In the genomic region with DNA sequence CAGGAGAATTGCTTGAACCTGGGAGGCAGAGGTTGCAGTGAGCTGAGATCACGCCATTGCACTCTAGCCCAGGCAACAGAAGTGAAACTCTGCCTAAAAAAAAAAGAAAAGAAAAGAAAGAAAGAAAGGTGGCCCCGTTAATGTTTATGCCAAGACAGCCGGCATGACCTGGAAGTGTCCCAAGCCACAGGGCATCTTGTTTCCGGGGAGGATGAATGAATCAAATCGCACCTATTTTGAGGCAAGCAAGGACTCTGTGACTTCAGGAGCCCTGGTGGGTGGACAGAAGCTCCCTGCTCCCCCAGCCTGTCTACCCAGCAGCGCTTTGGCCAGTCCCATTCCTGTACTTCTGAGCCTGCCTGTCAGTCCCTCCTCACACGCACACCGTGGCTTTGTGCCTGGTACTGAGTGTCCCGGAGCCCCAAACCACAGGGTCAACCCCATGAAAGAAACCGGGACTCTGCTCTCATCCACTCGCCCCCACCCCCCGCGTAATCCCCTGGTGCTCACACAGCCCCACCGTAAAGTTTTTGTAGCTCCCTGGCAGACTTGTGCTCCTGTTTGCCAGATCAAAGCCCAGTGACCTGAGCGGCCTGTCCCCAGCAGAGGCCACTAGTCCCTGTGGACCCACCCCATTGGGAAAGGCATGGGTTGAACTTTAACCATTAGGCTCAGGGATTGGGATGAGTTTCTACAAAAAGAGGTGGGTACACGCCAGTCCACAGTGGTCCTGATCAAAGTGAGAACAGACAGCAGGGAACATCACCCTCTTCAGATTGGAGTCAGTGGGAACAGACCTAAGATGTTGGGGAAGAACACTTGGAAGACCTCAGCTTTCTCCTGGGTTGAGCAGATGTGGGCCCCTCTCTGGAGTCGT, we compare ENCODE assay signal across 8 cellular contexts. TPM values are rescaled to one million over a fixed set of nuclear protein-coding genes. Genes with fewer than 3 reads are reported as not detected.
DNase-seq lines count a peak whose midpoint lies in the region; ATAC-seq and TF ChIP-seq lines count a peak whose summit lies in the region.

No MANE protein-coding gene starts in this region.

- H3K27ac Mint-ChIP-seq in GM23338 = 0 out of 2 replicates have a peak overlapping the region, but pooled peaks have one; percentile 65

- H2AK5ac ChIP-seq in mesenchymal stem cell (ENCODE audit: low read length, severe bottlenecking) = no peak overlapping the region

- peaks cover 46% of the 10 kb centered on the region for H3K79me2 ChIP-seq in DOHH2 (ENCODE audit: control insufficient read depth, low read length)
- peaks cover 32% of the 10 kb centered on the region for H3K79me2 ChIP-seq in GM23338 (replicated peaks; ENCODE audit: insufficient read depth)

- no peak overlapping the region for H3K14ac ChIP-seq in mesenchymal stem cell (ENCODE audit: low read length in 2 of 2)

- H3K4me1 ChIP-seq in DOHH2 (ENCODE audit: control insufficient read depth, low read length) = peaks cover 21% of the 10 kb centered on the region
- H3K4me1 ChIP-seq in GM23338 (ENCODE audit: insufficient read depth) = no peaks in the 10 kb centered on the region; the same call in 1 of the 2 replicates
- H3K4me1 ChIP-seq in NT2/D1 (ENCODE audit: insufficient read depth, insufficient read length) = peaks cover 5% of the 10 kb centered on the region
- peaks cover 7% of the 10 kb centered on the region for H3K4me1 ChIP-seq in mesenchymal stem cell (ENCODE audit: control insufficient read depth, insufficient read depth, low read depth, low read length)
- H3K4me1 ChIP-seq in urinary bladder (ENCODE audit: insufficient read depth) = no peaks in the 10 kb centered on the region

- no peak overlapping the region for H2BK15ac ChIP-seq in mesenchymal stem cell (ENCODE audit: low read depth, poor library complexity, severe bottlenecking)

- H3K9me3 Mint-ChIP-seq in GM23338 = no peaks in the 10 kb centered on the region; the same call in 2 of the 3 replicates

- H3K4me3 ChIP-seq in DOHH2 (ENCODE audit: low read length) = peak overlapping the region; percentile 78
- H3K4me3 ChIP-seq in GM23338 = peak overlapping the region; percentile 73
- H3K4me3 ChIP-seq in NT2/D1 (ENCODE audit: insufficient read length, low read depth) = peak overlapping the region; percentile 5
- peak overlapping the region; percentile 12 to 79 for H3K4me3 ChIP-seq in mesenchymal stem cell (ENCODE audit: insufficient read depth in 1 of 2, low read depth in 1 of 2, low read length in 2 of 2)
- peak overlapping the region; percentile 39 for H3K4me3 ChIP-seq in urinary bladder (ENCODE audit: low read depth, low read length)

- no peaks in the 10 kb centered on the region for H3K9me2 ChIP-seq in DOHH2 (replicated peaks; ENCODE audit: control insufficient read depth, low read length)
- no peaks in the 10 kb centered on the region for H3K9me2 ChIP-seq in GM23338 (ENCODE audit: insufficient read depth)

- peak overlapping the region in 1 of 2 experiments; percentile 40 for H3K23ac ChIP-seq in mesenchymal stem cell (ENCODE audit: low read length in 2 of 2)

- H3K27me3 Mint-ChIP-seq in GM23338 (ENCODE audit: insufficient read depth, low read depth, poor library complexity) = peaks cover 10% of the 10 kb centered on the region

- peaks cover 2% of the 10 kb centered on the region for H3K36me3 ChIP-seq in DOHH2 (ENCODE audit: control insufficient read depth, low read length)
- H3K36me3 ChIP-seq in GM23338 (ENCODE audit: insufficient read depth) = no peaks in the 10 kb centered on the region
- peaks cover 5% of the 10 kb centered on the region for H3K36me3 ChIP-seq in NT2/D1 (ENCODE audit: insufficient read depth, insufficient read length, low read length)
- peaks cover 0 to 2% of the 10 kb centered on the region in 2 experiments for H3K36me3 ChIP-seq in mesenchymal stem cell (ENCODE audit: control insufficient read depth in 1 of 2, insufficient read depth in 2 of 2, low read depth in 1 of 2, low read length in 2 of 2)
- H3K36me3 ChIP-seq in urinary bladder (ENCODE audit: insufficient read depth) = no peaks in the 10 kb centered on the region

- no peak overlapping the region for H4K91ac ChIP-seq in mesenchymal stem cell (ENCODE audit: low read length)

- H3F3A ChIP-seq in DOHH2 (ENCODE audit: control insufficient read depth, insufficient read depth) (peaks cover under 1% of the 10 kb centered on the region), GM23338 (replicated peaks; ENCODE audit: low read depth) (no peaks in the 10 kb centered on the region)

- WGBS in mesenchymal stem cell = 65% methylated on average over 17 of the region's 17 CpGs
- WGBS in urinary bladder = 45% methylated on average over 17 of the region's 17 CpGs

- peak; percentile 2; the same call in 2 of the 3 replicates for ATAC-seq in GM23338

- no peak overlapping the region for H4K8ac ChIP-seq in mesenchymal stem cell (ENCODE audit: low read length)

- H3K27ac ChIP-seq in DOHH2 (ENCODE audit: low read depth, low read length) = peak overlapping the region; percentile 71
- H3K27ac ChIP-seq in GM23338 (ENCODE audit: low read depth) = no peak overlapping the region
- H3K27ac ChIP-seq in caudate nucleus (ENCODE audit: low read depth, low read length) = peak overlapping the region; percentile 0
- H3K27ac ChIP-seq in mesenchymal stem cell (ENCODE audit: low read length, poor library complexity, severe bottlenecking) = peak overlapping the region; percentile 39
- peak overlapping the region; percentile 29 for H3K27ac ChIP-seq in urinary bladder (ENCODE audit: low read depth)

- H2AFZ ChIP-seq in GM23338 (peak overlapping the region; percentile 91; the same call in 1 of the 2 replicates), mesenchymal stem cell (ENCODE audit: low read depth, low read length) (no peak overlapping the region)

- H3K4me3 Mint-ChIP-seq in GM23338 = peak overlapping the region; percentile 67

- H3K27me3 ChIP-seq in DOHH2 (ENCODE audit: control insufficient read depth, low read length) (no peaks in the 10 kb centered on the region), GM23338 (ENCODE audit: insufficient read depth) (no peaks in the 10 kb centered on the region), NT2/D1 (ENCODE audit: insufficient read depth, insufficient read length) (no peaks in the 10 kb centered on the region), mesenchymal stem cell (ENCODE audit: control insufficient read depth in 1 of 2, insufficient read depth in 1 of 2, low read length in 2 of 2) (no peaks in the 10 kb centered on the region)

- peak overlapping the region; percentile 70 for H3K4me2 ChIP-seq in DOHH2 (ENCODE audit: low read length)
- peak overlapping the region; percentile 71 for H3K4me2 ChIP-seq in GM23338
- peak overlapping the region; percentile 54 for H3K4me2 ChIP-seq in mesenchymal stem cell (ENCODE audit: low read length, poor library complexity, severe bottlenecking)

- no peaks in the 10 kb centered on the region; the same call in 2 of the 3 replicates for H3K36me3 Mint-ChIP-seq in GM23338 (ENCODE audit: low read depth)

- H2BK12ac ChIP-seq in mesenchymal stem cell (ENCODE audit: low read length in 2 of 2) = peak overlapping the region in 1 of 2 experiments; percentile 42

- H3K4me1 Mint-ChIP-seq in GM23338 = peaks cover 9% of the 10 kb centered on the region

- no peaks in the 10 kb centered on the region for H4K20me1 ChIP-seq in DOHH2 (ENCODE audit: control insufficient read depth, insufficient read depth, low read depth, low read length)
- H4K20me1 ChIP-seq in GM23338 (replicated peaks; ENCODE audit: insufficient read depth) = no peaks in the 10 kb centered on the region

- peak overlapping the region in 1 of 2 experiments; percentile 48 for H3K18ac ChIP-seq in mesenchymal stem cell (ENCODE audit: low read depth in 1 of 2, low read length in 2 of 2)

- H3K9me3 ChIP-seq in DOHH2 (ENCODE audit: control insufficient read depth, insufficient read depth, low read length) = no peaks in the 10 kb centered on the region
- H3K9me3 ChIP-seq in NT2/D1 (ENCODE audit: insufficient read depth, low read length) = no peaks in the 10 kb centered on the region
- H3K9me3 ChIP-seq in mesenchymal stem cell (ENCODE audit: control insufficient read depth, low read length) = no peaks in the 10 kb centered on the region

- no peak overlapping the region for H3K9ac ChIP-seq in NT2/D1 (ENCODE audit: insufficient read length, low read depth)
- peak overlapping the region; percentile 82 for H3K9ac ChIP-seq in mesenchymal stem cell (ENCODE audit: low read length)

- TF ChIP-seq CTCF in DOHH2 (IDR thresholded peaks at IDR 0.05; ENCODE audit: low read depth, low read length, poor library complexity, severe bottlenecking) (no peak), GM23338 (conservative IDR thresholded peaks at IDR 0.05; ENCODE audit: low read depth in 2 of 2) (no peak)

- no peak overlapping the region for H2BK120ac ChIP-seq in mesenchymal stem cell (ENCODE audit: low read depth, low read length)

- peaks cover 8% of the 10 kb centered on the region for H3K79me1 ChIP-seq in mesenchymal stem cell (replicated peaks; ENCODE audit: low read length, poor library complexity, severe bottlenecking)

- DNase-seq in GM23338 (ENCODE audit: low spot score) (no peak), NT2/D1 (ENCODE audit: low read depth, low spot score) (no peak), caudate nucleus (lab: John Stamatoyannopoulos, UW) (peak in 4 of 61 donors; percentile 21 to 42 (median 31)), mesenchymal stem cell (no peak), NCI-H146 (lab: John Stamatoyannopoulos, UW) (no peak), epidermal melanocyte (ENCODE audit: insufficient read length, low spot score) (no peak)

- peak overlapping the region in 1 of 2 experiments; percentile 37 for H3K4ac ChIP-seq in mesenchymal stem cell (ENCODE audit: low read depth in 1 of 2, low read length in 2 of 2)

- no peak overlapping the region for H2BK5ac ChIP-seq in mesenchymal stem cell (ENCODE audit: low read depth, low read length, poor library complexity, severe bottlenecking)

RNA-seq across cellular contexts. Expression of a gene that starts 19.3 kb away (rescaled TPM):
- total RNA-seq in GM23338 (2014; rRNA removed; shearing (Covaris generic)) = 33.9 and 38.7 TPM in 2 replicates
- polyA plus RNA-seq in GM23338 (2016; fragmentation: Nextera tagmentation; extraction: Ambion mirVana) (21.0 and 23.1 TPM in 2 replicates), urinary bladder (50.2 TPM)
- 41.7 TPM for polyA plus RNA-seq in mesenchymal stem cell (2013, experiment 1 of 2)
- polyA plus RNA-seq in mesenchymal stem cell (2013, experiment 2 of 2) = 43.6 TPM
- total RNA-seq in urinary bladder = 20.0 TPM

RNA-seq across cellular contexts. Expression of a gene that starts 34.5 kb away (rescaled TPM):
- total RNA-seq in GM23338 (2014; rRNA removed; shearing (Covaris generic)) = 19.6 and 30.8 TPM in 2 replicates
- polyA plus RNA-seq in GM23338 (2016; fragmentation: Nextera tagmentation; extraction: Ambion mirVana) (13.3 TPM in 2 replicates), urinary bladder (29.5 TPM)
- polyA plus RNA-seq in mesenchymal stem cell (2013, experiment 1 of 2) = 23.4 TPM
- 21.8 TPM for polyA plus RNA-seq in mesenchymal stem cell (2013, experiment 2 of 2)
- total RNA-seq in urinary bladder = 18.9 TPM

RNA-seq across cellular contexts. Expression of a gene that starts 38.8 kb away (rescaled TPM):
- total RNA-seq in GM23338 (2014; rRNA removed; shearing (Covaris generic)) = not detected in 2 replicates
- polyA plus RNA-seq in GM23338 (2016; fragmentation: Nextera tagmentation; extraction: Ambion mirVana) (3.5 and 7.3 TPM in 2 replicates), urinary bladder (1.4 TPM)
- 1.7 TPM for polyA plus RNA-seq in mesenchymal stem cell (2013, experiment 1 of 2)
- 3.1 TPM for polyA plus RNA-seq in mesenchymal stem cell (2013, experiment 2 of 2)
- total RNA-seq in urinary bladder = 165 TPM

RNA-seq across cellular contexts. Expression of a gene that starts 46.5 kb away (rescaled TPM):
- 0.21 and 0.35 TPM in 2 replicates for total RNA-seq in GM23338 (2014; rRNA removed; shearing (Covaris generic))
- 3.3 and 3.9 TPM in 2 replicates for polyA plus RNA-seq in GM23338 (2016; fragmentation: Nextera tagmentation; extraction: Ambion mirVana)
- polyA plus RNA-seq in mesenchymal stem cell (2013, experiment 1 of 2) = 1.3 TPM
- polyA plus RNA-seq in mesenchymal stem cell (2013, experiment 2 of 2) = 1.3 TPM
- total RNA-seq in urinary bladder = 0.37 TPM
- 3.5 TPM for polyA plus RNA-seq in urinary bladder

RNA-seq across cellular contexts. Expression of a gene that starts 59.4 kb away (rescaled TPM):
- total RNA-seq in GM23338 (2014; rRNA removed; shearing (Covaris generic)) = 37.9 and 44.3 TPM in 2 replicates
- polyA plus RNA-seq in GM23338 (2016; fragmentation: Nextera tagmentation; extraction: Ambion mirVana) (4.8 and 6.2 TPM in 2 replicates), urinary bladder (10.2 TPM)
- 6.3 TPM for polyA plus RNA-seq in mesenchymal stem cell (2013, experiment 1 of 2)
- 5.5 TPM for polyA plus RNA-seq in mesenchymal stem cell (2013, experiment 2 of 2)
- total RNA-seq in urinary bladder = 6.7 TPM

Comparison
In these comparisons a context has a peak if more than half of its experiments do, and no peak if none do; other contexts are left out.
1. H3K4me3 ChIP-seq: peak in every context shown above with its lines; median percentile 78 in DOHH2; 73 in GM23338; 46 in mesenchymal stem cell; 39 in urinary bladder; 5 in NT2/D1.
2. RNA of a gene that starts 38.8 kb away (total RNA-seq): 165 TPM in urinary bladder (single experiment); not detected in GM23338; every median in the first group is over 100 times any median in the second.
3. Peak in every context shown above with its lines, with median percentiles within 50 percentile points of each other: H3K4me2 ChIP-seq.